Comparison of ENCODE assay signal across 9 cellular contexts in genomic region chr4:185730387-185730786, GRCh38.
DNase-seq lines count a peak whose midpoint lies in the region; ATAC-seq and TF ChIP-seq lines count a peak whose summit lies in the region.
"Had no signal": no experiment of that assay in that cellular context is flagged by ENCODE, and none has a peak within 500 bp of the region (broad histone marks: within the 10 kb centered on the region; RNA-seq: fewer than 3 reads in every experiment).

No MANE protein-coding gene starts in this region.

- H3K27me3 ChIP-seq in layer of hippocampus (ENCODE audit: control insufficient read depth, insufficient read depth, low read length), result no peaks in the 10 kb centered on the region

- intact Hi-C loops in activated T-helper 1 cell treated with anti-CD3 and anti-CD28 coated beads, Interleukin-12 subunit alpha, Interleukin-12 subunit beta, Interleukin-2, Interleukin-4 antibody, amounts not matched to agents 30 ng/mL and 10 ng/mL and 1 ng/mL, durations not matched to agents 14 hours and 24 hours and 36 hours (cut with micrococcal nuclease), result no loop called here

- peak; percentile 59 for ATAC-seq in GM18867 (IDR thresholded peaks at IDR 0.05; ENCODE audit: unreplicated experiment)
- peak; percentile 41 for ATAC-seq in HG02870 (IDR thresholded peaks at IDR 0.05; ENCODE audit: unreplicated experiment)
- no peak for ATAC-seq in stimulated activated naive B cell treated with anti-CD40 and anti-IgM and Interleukin-4, amounts not matched to agents 10 μg/mL and 1 μg/mL and 100 μg/mL, for 72 hours (replicated peaks)
- ATAC-seq in omental fat pad (ENCODE audit: low FRiP score), result no peak

- peaks cover 12 to 26% of the 10 kb centered on the region in 2 donors for H3K4me1 Mint-ChIP-seq in stimulated activated naive B cell treated with anti-CD40 and anti-IgM and Interleukin-4, amounts not matched to agents 10 μg/mL and 1 μg/mL and 100 μg/mL, for 72 hours
- H3K4me1 Mint-ChIP-seq in activated T-helper 1 cell treated with anti-CD3 and anti-CD28 coated beads, Interleukin-12 subunit alpha, Interleukin-12 subunit beta, Interleukin-2, Interleukin-4 antibody, amounts not matched to agents 30 ng/mL and 10 ng/mL and 1 ng/mL, durations not matched to agents 14 hours and 24 hours and 36 hours (ENCODE audit: low read depth), result no peaks in the 10 kb centered on the region
- H3K4me1 Mint-ChIP-seq: central memory CD8-positive, alpha-beta T cell had no signal

- peaks cover 3 to 4% of the 10 kb centered on the region in 2 donors for H3K9me3 Mint-ChIP-seq in stimulated activated naive B cell treated with anti-CD40 and anti-IgM and Interleukin-4, amounts not matched to agents 10 μg/mL and 1 μg/mL and 100 μg/mL, for 72 hours
- no peaks in the 10 kb centered on the region for H3K9me3 Mint-ChIP-seq in activated T-helper 1 cell treated with anti-CD3 and anti-CD28 coated beads, Interleukin-12 subunit alpha, Interleukin-12 subunit beta, Interleukin-2, Interleukin-4 antibody, amounts not matched to agents 30 ng/mL and 10 ng/mL and 1 ng/mL, durations not matched to agents 14 hours and 24 hours and 36 hours
- H3K9me3 Mint-ChIP-seq: central memory CD8-positive, alpha-beta T cell had no signal

- H3K27me3 Mint-ChIP-seq in stimulated activated naive B cell treated with anti-CD40 and anti-IgM and Interleukin-4, amounts not matched to agents 10 μg/mL and 1 μg/mL and 100 μg/mL, for 72 hours, result peaks cover 41 to 54% of the 10 kb centered on the region in 2 donors
- H3K27me3 Mint-ChIP-seq in activated T-helper 1 cell treated with anti-CD3 and anti-CD28 coated beads, Interleukin-12 subunit alpha, Interleukin-12 subunit beta, Interleukin-2, Interleukin-4 antibody, amounts not matched to agents 30 ng/mL and 10 ng/mL and 1 ng/mL, durations not matched to agents 14 hours and 24 hours and 36 hours (ENCODE audit: insufficient read depth), result peaks cover 5% of the 10 kb centered on the region

- H3K27ac ChIP-seq in layer of hippocampus (ENCODE audit: low read depth, low read length), result peak overlapping the region; percentile 22

- no peak overlapping the region for H3K27ac Mint-ChIP-seq in stimulated activated naive B cell treated with anti-CD40 and anti-IgM and Interleukin-4, amounts not matched to agents 10 μg/mL and 1 μg/mL and 100 μg/mL, for 72 hours
- no peak overlapping the region for H3K27ac Mint-ChIP-seq in activated T-helper 1 cell treated with anti-CD3 and anti-CD28 coated beads, Interleukin-12 subunit alpha, Interleukin-12 subunit beta, Interleukin-2, Interleukin-4 antibody, amounts not matched to agents 30 ng/mL and 10 ng/mL and 1 ng/mL, durations not matched to agents 14 hours and 24 hours and 36 hours

- no peaks in the 10 kb centered on the region for H3K36me3 Mint-ChIP-seq in stimulated activated naive B cell treated with anti-CD40 and anti-IgM and Interleukin-4, amounts not matched to agents 10 μg/mL and 1 μg/mL and 100 μg/mL, for 72 hours
- H3K36me3 Mint-ChIP-seq in activated T-helper 1 cell treated with anti-CD3 and anti-CD28 coated beads, Interleukin-12 subunit alpha, Interleukin-12 subunit beta, Interleukin-2, Interleukin-4 antibody, amounts not matched to agents 30 ng/mL and 10 ng/mL and 1 ng/mL, durations not matched to agents 14 hours and 24 hours and 36 hours (ENCODE audit: low read depth), result no peaks in the 10 kb centered on the region

- TF ChIP-seq CTCF in omental fat pad (IDR thresholded peaks at IDR 0.05), result no peak

- DNase-seq in SKM-1 treated with dmso at 0.1 percent for 144 hours (lab: John Stamatoyannopoulos, UW; ENCODE audit: unreplicated experiment) (peak; percentile 69), omental fat pad (ENCODE audit: low spot score) (no peak)
- no peak for DNase-seq in stimulated activated naive B cell treated with anti-CD40 and anti-IgM and Interleukin-4, amounts not matched to agents 10 μg/mL and 1 μg/mL and 100 μg/mL, for 72 hours
- no peak for DNase-seq in stimulated activated CD8-positive, alpha-beta memory T cell treated with anti-CD3 and anti-CD28 coated beads, Interleukin-4, amount 100 ng/mL, for 48 hours
- no peak for DNase-seq in activated T-helper 1 cell treated with anti-CD3 and anti-CD28 coated beads, Interleukin-12 subunit alpha, Interleukin-12 subunit beta, Interleukin-2, Interleukin-4 antibody, amounts not matched to agents 30 ng/mL and 10 ng/mL and 1 ng/mL, durations not matched to agents 14 hours and 24 hours and 36 hours (ENCODE audit: low spot score)

- H3K4me3 Mint-ChIP-seq in stimulated activated naive B cell treated with anti-CD40 and anti-IgM and Interleukin-4, amounts not matched to agents 10 μg/mL and 1 μg/mL and 100 μg/mL, for 72 hours, result no peak overlapping the region
- no peak overlapping the region for H3K4me3 Mint-ChIP-seq in activated T-helper 1 cell treated with anti-CD3 and anti-CD28 coated beads, Interleukin-12 subunit alpha, Interleukin-12 subunit beta, Interleukin-2, Interleukin-4 antibody, amounts not matched to agents 30 ng/mL and 10 ng/mL and 1 ng/mL, durations not matched to agents 14 hours and 24 hours and 36 hours
- H3K4me3 Mint-ChIP-seq: central memory CD8-positive, alpha-beta T cell had no signal

Comparison
In these comparisons a context has a peak if more than half of its experiments do, and no peak if none do; other contexts are left out.
1. ATAC-seq: peak in GM18867 (single experiment) and HG02870 (single experiment); none in stimulated activated naive B cell treated with anti-CD40 and anti-IgM and Interleukin-4, amounts not matched to agents 10 μg/mL and 1 μg/mL and 100 μg/mL, for 72 hours (0 of 2) and omental fat pad (single experiment).